In the genomic region with DNA sequence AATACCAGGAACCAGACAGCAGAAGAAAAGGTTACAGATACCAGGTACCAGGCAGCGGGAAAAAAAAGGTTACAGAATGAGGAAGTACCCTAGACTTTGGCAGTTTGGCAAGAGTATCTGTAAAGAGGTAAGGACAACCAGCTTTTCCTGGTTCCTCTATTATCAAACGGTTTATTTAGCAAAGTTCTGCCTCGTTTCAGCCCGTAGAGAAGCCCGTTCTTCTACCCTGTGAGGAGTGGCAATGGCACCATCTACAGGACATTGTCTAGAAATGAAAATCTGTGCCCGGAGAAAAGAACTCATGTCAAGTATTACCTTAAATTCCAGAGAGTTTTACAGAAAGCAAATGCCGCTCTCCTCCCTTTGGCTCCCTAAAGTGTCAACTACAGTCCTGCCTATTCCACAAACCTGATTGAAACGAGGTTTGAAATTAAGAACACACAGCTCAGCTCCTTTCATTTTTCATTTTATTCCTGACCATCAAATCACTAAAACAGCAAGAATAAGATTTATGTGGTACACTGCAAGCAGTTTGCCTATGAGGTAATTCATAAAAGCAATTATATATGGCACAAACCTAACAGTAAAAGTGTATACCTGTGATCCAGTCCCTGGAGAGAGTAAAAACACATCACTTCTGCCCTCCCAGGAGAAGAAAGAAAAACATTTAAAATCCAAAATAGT, we compare ENCODE assay signal across 8 cellular contexts.
DNase-seq lines count a peak whose midpoint lies in the region; ATAC-seq, FAIRE-seq and TF ChIP-seq lines count a peak whose summit lies in the region.

No MANE protein-coding gene starts in this region.

- TF ChIP-seq RAD21 in liver (IDR thresholded peaks at IDR 0.05): peak; percentile 79 to 81

- peak overlapping the region in 1 of 2 donors; percentile 12 for H3K9ac ChIP-seq in liver (ENCODE audit: low read depth in 1 of 2, low read length in 2 of 2)

- in situ Hi-C loops in ACHN (cut with HindIII; ENCODE audit: low pct_ligation_motif_present, low pct_unique_long_range_greater_than_20kb, low sequenced_read_pairs): no loop called here

- no peaks in the 10 kb centered on the region for H3K9me3 ChIP-seq in liver (ENCODE audit: control insufficient read depth in 4 of 4, low read length in 3 of 4)

- FAIRE-seq in bronchial epithelial cell (lab: Jason Lieb, UNC): no peak

- TF ChIP-seq CTCF in bronchial epithelial cell (IDR thresholded peaks at IDR 0.05; ENCODE audit: insufficient read depth, low read length, severe bottlenecking) (peak; percentile 65), liver (IDR thresholded peaks at IDR 0.05; ENCODE audit: low read depth, low read length, missing input control) (peak; percentile 46)

- H3K4me1 ChIP-seq in liver (ENCODE audit: control insufficient read depth in 4 of 4, insufficient read depth in 4 of 4, low read length in 3 of 4): no peaks in the 10 kb centered on the region

- no peaks in the 10 kb centered on the region for H3K36me3 ChIP-seq in bronchial epithelial cell (ENCODE audit: control insufficient read depth, insufficient read depth, low read length)
- no peaks in the 10 kb centered on the region for H3K36me3 ChIP-seq in liver (ENCODE audit: control insufficient read depth in 4 of 4, insufficient read depth in 3 of 4, low read depth in 1 of 4, low read length in 3 of 4)

- H3K4me3 ChIP-seq in bronchial epithelial cell (ENCODE audit: low read depth, low read length) (no peak overlapping the region), liver (ENCODE audit: low read depth in 1 of 3, low read length in 3 of 3) (no peak overlapping the region)

- DNase-seq in ACHN (peak; percentile 35), NCI-H748 (lab: John Stamatoyannopoulos, UW; ENCODE audit: unreplicated experiment) (peak; percentile 76), bronchial epithelial cell (ENCODE audit: low read depth) (peak; percentile 36), NCI-H187 treated with DMSO at 0.1 percent for 48 hours (lab: John Stamatoyannopoulos, UW) (no peak)

- H3K27me3 ChIP-seq in bronchial epithelial cell (ENCODE audit: control insufficient read depth, insufficient read depth, low read length) (no peaks in the 10 kb centered on the region), liver (ENCODE audit: control insufficient read depth in 4 of 4, insufficient read depth in 4 of 4, low read length in 3 of 4) (no peaks in the 10 kb centered on the region)

- H3K27ac ChIP-seq in liver (ENCODE audit: low read depth in 1 of 2, low read length in 2 of 2): no peak overlapping the region

- 11% methylated on average over 8 of the region's 8 CpGs for WGBS in liver

- ATAC-seq in GM18502 (IDR thresholded peaks at IDR 0.05; ENCODE audit: poor library complexity, unreplicated experiment) (peak; percentile 44), HG02938 (IDR thresholded peaks at IDR 0.05; ENCODE audit: unreplicated experiment) (no peak), GM18907 (IDR thresholded peaks at IDR 0.05; ENCODE audit: unreplicated experiment) (no peak)

TF ChIP-seq in liver, 16 proteins besides CTCF, POLR2A, EP300 and RAD21:
- no peak for TF ChIP-seq HNF4G (IDR thresholded peaks at IDR 0.05)
- no peak for TF ChIP-seq JUND (IDR thresholded peaks at IDR 0.05)
- no peak for TF ChIP-seq NR2F2 (IDR thresholded peaks at IDR 0.05)
- no peak for TF ChIP-seq EGR1 (IDR thresholded peaks at IDR 0.05; ENCODE audit: low read depth in 2 of 2)
- TF ChIP-seq FOXA2 (IDR thresholded peaks at IDR 0.05): no peak
- no peak for TF ChIP-seq HNF4A (conservative IDR thresholded peaks at IDR 0.05)
- TF ChIP-seq, protein P1, sequence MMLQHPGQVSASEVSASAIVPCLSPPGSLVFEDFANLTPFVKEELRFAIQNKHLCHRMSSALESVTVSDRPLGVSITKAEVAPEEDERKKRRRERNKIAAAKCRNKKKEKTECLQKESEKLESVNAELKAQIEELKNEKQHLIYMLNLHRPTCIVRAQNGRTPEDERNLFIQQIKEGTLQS (IDR thresholded peaks at IDR 0.05): no peak
- TF ChIP-seq, protein P2, sequence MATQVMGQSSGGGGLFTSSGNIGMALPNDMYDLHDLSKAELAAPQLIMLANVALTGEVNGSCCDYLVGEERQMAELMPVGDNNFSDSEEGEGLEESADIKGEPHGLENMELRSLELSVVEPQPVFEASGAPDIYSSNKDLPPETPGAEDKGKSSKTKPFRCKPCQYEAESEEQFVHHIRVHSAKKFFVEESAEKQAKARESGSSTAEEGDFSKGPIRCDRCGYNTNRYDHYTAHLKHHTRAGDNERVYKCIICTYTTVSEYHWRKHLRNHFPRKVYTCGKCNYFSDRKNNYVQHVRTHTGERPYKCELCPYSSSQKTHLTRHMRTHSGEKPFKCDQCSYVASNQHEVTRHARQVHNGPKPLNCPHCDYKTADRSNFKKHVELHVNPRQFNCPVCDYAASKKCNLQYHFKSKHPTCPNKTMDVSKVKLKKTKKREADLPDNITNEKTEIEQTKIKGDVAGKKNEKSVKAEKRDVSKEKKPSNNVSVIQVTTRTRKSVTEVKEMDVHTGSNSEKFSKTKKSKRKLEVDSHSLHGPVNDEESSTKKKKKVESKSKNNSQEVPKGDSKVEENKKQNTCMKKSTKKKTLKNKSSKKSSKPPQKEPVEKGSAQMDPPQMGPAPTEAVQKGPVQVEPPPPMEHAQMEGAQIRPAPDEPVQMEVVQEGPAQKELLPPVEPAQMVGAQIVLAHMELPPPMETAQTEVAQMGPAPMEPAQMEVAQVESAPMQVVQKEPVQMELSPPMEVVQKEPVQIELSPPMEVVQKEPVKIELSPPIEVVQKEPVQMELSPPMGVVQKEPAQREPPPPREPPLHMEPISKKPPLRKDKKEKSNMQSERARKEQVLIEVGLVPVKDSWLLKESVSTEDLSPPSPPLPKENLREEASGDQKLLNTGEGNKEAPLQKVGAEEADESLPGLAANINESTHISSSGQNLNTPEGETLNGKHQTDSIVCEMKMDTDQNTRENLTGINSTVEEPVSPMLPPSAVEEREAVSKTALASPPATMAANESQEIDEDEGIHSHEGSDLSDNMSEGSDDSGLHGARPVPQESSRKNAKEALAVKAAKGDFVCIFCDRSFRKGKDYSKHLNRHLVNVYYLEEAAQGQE (IDR thresholded peaks at IDR 0.05): no peak
- no peak for TF ChIP-seq FOXA1 (IDR thresholded peaks at IDR 0.05)
